In the genomic region with DNA sequence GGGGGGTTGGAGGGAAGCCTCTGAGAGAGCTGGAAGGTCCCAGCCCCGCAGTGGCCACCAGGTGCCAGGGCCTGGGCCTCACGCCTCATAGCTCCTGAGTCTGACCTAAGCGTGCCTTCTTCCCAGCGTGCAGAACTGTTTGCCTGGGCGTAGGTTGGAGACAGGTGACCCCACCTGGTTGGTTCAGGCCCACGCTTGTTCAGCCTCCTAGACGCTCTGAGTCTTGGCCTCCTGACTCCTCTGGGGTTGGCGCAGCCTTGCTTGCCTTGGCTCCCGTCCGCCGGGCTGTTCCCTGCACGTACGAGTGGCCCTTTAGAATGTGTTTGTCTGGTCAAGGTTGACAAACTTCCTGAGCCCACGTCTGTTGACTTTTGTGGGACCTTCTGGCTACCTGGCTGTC, we compare ENCODE assay signal across 20 cellular contexts.
A peak's percentile ranks its signal among the peaks of the same experiment; 100 is the strongest.
DNase-seq lines count a peak whose midpoint lies in the region; ATAC-seq, FAIRE-seq and TF ChIP-seq lines count a peak whose summit lies in the region.
"Had no signal": no experiment of that assay in that cellular context is flagged by ENCODE, and none has a peak within 500 bp of the region (broad histone marks: within the 10 kb centered on the region; RNA-seq: fewer than 3 reads in every experiment).

No MANE protein-coding gene starts in this region.

- no peak overlapping the region for H3K4me3 ChIP-seq in liver (ENCODE audit: low read depth in 1 of 3, low read length in 3 of 3)
- H3K4me3 ChIP-seq: esophagus muscularis mucosa had no signal

- FAIRE-seq in GM19239 (lab: Jason Lieb, UNC): no peak

- no peaks in the 10 kb centered on the region for H3K27me3 ChIP-seq in liver (ENCODE audit: control insufficient read depth in 4 of 4, insufficient read depth in 4 of 4, low read length in 3 of 4)
- H3K27me3 ChIP-seq in foreskin keratinocyte: peaks cover 5% of the 10 kb centered on the region
- H3K27me3 ChIP-seq: esophagus muscularis mucosa had no signal

- 46% methylated on average over 14 of the region's 14 CpGs for WGBS in liver

- no peak for TF ChIP-seq CTCF in WTC11 (IDR thresholded peaks at IDR 0.05)
- no peak for TF ChIP-seq CTCF in liver (IDR thresholded peaks at IDR 0.05; ENCODE audit: low read depth, low read length, missing input control)
- TF ChIP-seq CTCF in foreskin keratinocyte (conservative IDR thresholded peaks at IDR 0.05): no peak

- H3K4me1 ChIP-seq in liver (ENCODE audit: control insufficient read depth in 4 of 4, insufficient read depth in 4 of 4, low read length in 3 of 4) (peaks cover 0 to 18% (median 8%) of the 10 kb centered on the region in 4 donors), foreskin keratinocyte (no peaks in the 10 kb centered on the region)
- H3K4me1 ChIP-seq: esophagus muscularis mucosa had no signal

- H3K27ac ChIP-seq in liver (ENCODE audit: low read depth in 1 of 2, low read length in 2 of 2) (no peak overlapping the region), foreskin keratinocyte (no peak overlapping the region)
- H3K27ac ChIP-seq: esophagus muscularis mucosa had no signal

- H3K4me1 Mint-ChIP-seq in WTC11: peaks cover 8% of the 10 kb centered on the region
- H3K4me1 Mint-ChIP-seq: activated naive CD8-positive, alpha-beta T cell treated with anti-CD3 and anti-CD28 coated beads for 36 hours; CD14-positive monocyte had no signal

- POLR2A ChIA-PET in WTC11 (lab: Charles Lee): no interaction called here

- H3K9ac ChIP-seq in liver (ENCODE audit: low read depth in 1 of 2, low read length in 2 of 2): no peak overlapping the region

- peak; percentile 64 for DNase-seq in COLO668 (lab: John Stamatoyannopoulos, UW; ENCODE audit: unreplicated experiment)
- DNase-seq in NCI-H1105 treated with DMSO at 0.1 percent for 48 hours (lab: John Stamatoyannopoulos, UW): peak; percentile 71
- no peak for DNase-seq in WTC11 (ENCODE audit: low spot score)
- no peak for DNase-seq in NOMO-1 (lab: John Stamatoyannopoulos, UW; ENCODE audit: unreplicated experiment in 2 of 2)
- no peak for DNase-seq in foreskin keratinocyte
- no peak for DNase-seq in AML-193 (lab: John Stamatoyannopoulos, UW)
- DNase-seq in GM19239 (ENCODE audit: insufficient read length, low spot score): no peak
- DNase-seq: activated CD8-positive, alpha-beta T cell treated with anti-CD3 and anti-CD28 coated beads, Interleukin-2, amount 10 ng/mL, durations not matched to agents 7 days and 5 days; activated naive CD8-positive, alpha-beta T cell treated with anti-CD3 and anti-CD28 coated beads for 36 hours; activated T-cell treated with anti-CD3 and anti-CD28 coated beads, Interleukin-2, amount 50 U/mL, for 72 hours; dermis blood vessel endothelial cell; glutamatergic neuron; mesenchymal stem cell; NCI-H2081 treated with DMSO at 0.1 percent for 48 hours; stimulated activated naive CD4-positive, alpha-beta T cell; T-cell had no signal

- TF ChIP-seq RAD21 in liver (IDR thresholded peaks at IDR 0.05): peak in 1 of 2 donors; percentile 8

- no peaks in the 10 kb centered on the region for H3K36me3 Mint-ChIP-seq in WTC11
- H3K36me3 Mint-ChIP-seq: activated naive CD8-positive, alpha-beta T cell treated with anti-CD3 and anti-CD28 coated beads for 36 hours; brain; CD14-positive monocyte; T-cell had no signal

- H3K9me3 Mint-ChIP-seq in WTC11: peaks cover 4% of the 10 kb centered on the region
- H3K9me3 Mint-ChIP-seq: activated naive CD8-positive, alpha-beta T cell treated with anti-CD3 and anti-CD28 coated beads for 36 hours; T-cell had no signal

- no peaks in the 10 kb centered on the region for H3K36me3 ChIP-seq in liver (ENCODE audit: control insufficient read depth in 4 of 4, insufficient read depth in 3 of 4, low read depth in 1 of 4, low read length in 3 of 4)

- CTCF ChIA-PET in WTC11 (lab: Charles Lee): interaction anchor here (1.1 to 2.5 kb wide), 3 partner anchors 27 to 207 kb away, joined by 3 to 9 read pairs (median 4); no protein-coding TSS in a partner anchor

- H3K4me3 Mint-ChIP-seq in WTC11: no peak overlapping the region
- H3K4me3 Mint-ChIP-seq: activated CD8-positive, alpha-beta T cell treated with anti-CD3 and anti-CD28 coated beads, Interleukin-2, amount 10 ng/mL, durations not matched to agents 7 days and 5 days; activated naive CD8-positive, alpha-beta T cell treated with anti-CD3 and anti-CD28 coated beads for 36 hours; activated T-cell treated with anti-CD3 and anti-CD28 coated beads, Interleukin-2, amount 50 U/mL, for 72 hours; brain; CD14-positive monocyte; T-cell had no signal

- ATAC-seq in WTC11 (no peak), foreskin keratinocyte (no peak)
- ATAC-seq: activated CD8-positive, alpha-beta T cell treated with anti-CD3 and anti-CD28 coated beads, Interleukin-2, amount 10 ng/mL, durations not matched to agents 7 days and 5 days; activated T-cell treated with anti-CD3 and anti-CD28 coated beads, Interleukin-2, amount 50 U/mL, for 72 hours; T-cell had no signal

- no peaks in the 10 kb centered on the region for H3K27me3 Mint-ChIP-seq in WTC11 (ENCODE audit: low read depth)

- no peaks in the 10 kb centered on the region for H3K9me3 ChIP-seq in liver (ENCODE audit: control insufficient read depth in 4 of 4, low read length in 3 of 4)

- peak overlapping the region; percentile 57 for H3K27ac Mint-ChIP-seq in WTC11
- H3K27ac Mint-ChIP-seq: activated CD8-positive, alpha-beta T cell treated with anti-CD3 and anti-CD28 coated beads, Interleukin-2, amount 10 ng/mL, durations not matched to agents 7 days and 5 days; activated naive CD8-positive, alpha-beta T cell treated with anti-CD3 and anti-CD28 coated beads for 36 hours; activated T-cell treated with anti-CD3 and anti-CD28 coated beads, Interleukin-2, amount 50 U/mL, for 72 hours; brain; T-cell had no signal

TF ChIP-seq in WTC11, 78 proteins besides CTCF, POLR2A, EP300 and RAD21:
- TF ChIP-seq, protein P1, sequence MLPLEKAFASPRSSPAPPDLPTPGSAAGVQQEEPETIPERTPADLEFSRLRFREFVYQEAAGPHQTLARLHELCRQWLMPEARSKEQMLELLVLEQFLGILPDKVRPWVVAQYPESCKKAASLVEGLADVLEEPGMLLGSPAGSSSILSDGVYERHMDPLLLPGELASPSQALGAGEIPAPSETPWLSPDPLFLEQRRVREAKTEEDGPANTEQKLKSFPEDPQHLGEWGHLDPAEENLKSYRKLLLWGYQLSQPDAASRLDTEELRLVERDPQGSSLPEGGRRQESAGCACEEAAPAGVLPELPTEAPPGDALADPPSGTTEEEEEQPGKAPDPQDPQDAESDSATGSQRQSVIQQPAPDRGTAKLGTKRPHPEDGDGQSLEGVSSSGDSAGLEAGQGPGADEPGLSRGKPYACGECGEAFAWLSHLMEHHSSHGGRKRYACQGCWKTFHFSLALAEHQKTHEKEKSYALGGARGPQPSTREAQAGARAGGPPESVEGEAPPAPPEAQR (CRISPR knock-in tag; IDR thresholded peaks at IDR 0.05): no peak
- no peak for TF ChIP-seq KAT7 (CRISPR knock-in tag; IDR thresholded peaks at IDR 0.05; ENCODE audit: borderline replicate concordance)
- no peak for TF ChIP-seq SP1 (CRISPR knock-in tag; conservative IDR thresholded peaks at IDR 0.05)
- TF ChIP-seq RORB (CRISPR knock-in tag; IDR thresholded peaks at IDR 0.05): no peak

TF ChIP-seq in liver, 16 proteins besides CTCF, POLR2A, EP300 and RAD21 (continues in another document):
- TF ChIP-seq TAF1 (conservative IDR thresholded peaks at IDR 0.05): no peak
- TF ChIP-seq FOXA2 (IDR thresholded peaks at IDR 0.05): no peak
- peak; percentile 31 for TF ChIP-seq YY1 (IDR thresholded peaks at IDR 0.05)
- TF ChIP-seq, protein P2, sequence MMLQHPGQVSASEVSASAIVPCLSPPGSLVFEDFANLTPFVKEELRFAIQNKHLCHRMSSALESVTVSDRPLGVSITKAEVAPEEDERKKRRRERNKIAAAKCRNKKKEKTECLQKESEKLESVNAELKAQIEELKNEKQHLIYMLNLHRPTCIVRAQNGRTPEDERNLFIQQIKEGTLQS (IDR thresholded peaks at IDR 0.05): no peak
- TF ChIP-seq SP1 (IDR thresholded peaks at IDR 0.05): no peak
- peak in 1 of 2 donors; percentile 62 for TF ChIP-seq RXRA (IDR thresholded peaks at IDR 0.05)
- no peak for TF ChIP-seq FOXA1 (IDR thresholded peaks at IDR 0.05)
- TF ChIP-seq HNF4G (IDR thresholded peaks at IDR 0.05): no peak
- TF ChIP-seq, protein P3, sequence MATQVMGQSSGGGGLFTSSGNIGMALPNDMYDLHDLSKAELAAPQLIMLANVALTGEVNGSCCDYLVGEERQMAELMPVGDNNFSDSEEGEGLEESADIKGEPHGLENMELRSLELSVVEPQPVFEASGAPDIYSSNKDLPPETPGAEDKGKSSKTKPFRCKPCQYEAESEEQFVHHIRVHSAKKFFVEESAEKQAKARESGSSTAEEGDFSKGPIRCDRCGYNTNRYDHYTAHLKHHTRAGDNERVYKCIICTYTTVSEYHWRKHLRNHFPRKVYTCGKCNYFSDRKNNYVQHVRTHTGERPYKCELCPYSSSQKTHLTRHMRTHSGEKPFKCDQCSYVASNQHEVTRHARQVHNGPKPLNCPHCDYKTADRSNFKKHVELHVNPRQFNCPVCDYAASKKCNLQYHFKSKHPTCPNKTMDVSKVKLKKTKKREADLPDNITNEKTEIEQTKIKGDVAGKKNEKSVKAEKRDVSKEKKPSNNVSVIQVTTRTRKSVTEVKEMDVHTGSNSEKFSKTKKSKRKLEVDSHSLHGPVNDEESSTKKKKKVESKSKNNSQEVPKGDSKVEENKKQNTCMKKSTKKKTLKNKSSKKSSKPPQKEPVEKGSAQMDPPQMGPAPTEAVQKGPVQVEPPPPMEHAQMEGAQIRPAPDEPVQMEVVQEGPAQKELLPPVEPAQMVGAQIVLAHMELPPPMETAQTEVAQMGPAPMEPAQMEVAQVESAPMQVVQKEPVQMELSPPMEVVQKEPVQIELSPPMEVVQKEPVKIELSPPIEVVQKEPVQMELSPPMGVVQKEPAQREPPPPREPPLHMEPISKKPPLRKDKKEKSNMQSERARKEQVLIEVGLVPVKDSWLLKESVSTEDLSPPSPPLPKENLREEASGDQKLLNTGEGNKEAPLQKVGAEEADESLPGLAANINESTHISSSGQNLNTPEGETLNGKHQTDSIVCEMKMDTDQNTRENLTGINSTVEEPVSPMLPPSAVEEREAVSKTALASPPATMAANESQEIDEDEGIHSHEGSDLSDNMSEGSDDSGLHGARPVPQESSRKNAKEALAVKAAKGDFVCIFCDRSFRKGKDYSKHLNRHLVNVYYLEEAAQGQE (IDR thresholded peaks at IDR 0.05): no peak
- TF ChIP-seq, protein P4, sequence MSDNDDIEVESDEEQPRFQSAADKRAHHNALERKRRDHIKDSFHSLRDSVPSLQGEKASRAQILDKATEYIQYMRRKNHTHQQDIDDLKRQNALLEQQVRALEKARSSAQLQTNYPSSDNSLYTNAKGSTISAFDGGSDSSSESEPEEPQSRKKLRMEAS (IDR thresholded peaks at IDR 0.05): no peak
- peak in 1 of 2 donors; percentile 49 for TF ChIP-seq HNF4A (conservative IDR thresholded peaks at IDR 0.05)

Comparison
In these comparisons a context has a peak if more than half of its experiments do, and no peak if none do; other contexts are left out.
1. DNase-seq: peak in COLO668 (single experiment) and NCI-H1105 treated with DMSO at 0.1 percent for 48 hours (single experiment); none in WTC11 (single experiment), NOMO-1 (0 of 2), foreskin keratinocyte (0 of 2), AML-193 (0 of 2) and GM19239 (single experiment).